In the genomic region with DNA sequence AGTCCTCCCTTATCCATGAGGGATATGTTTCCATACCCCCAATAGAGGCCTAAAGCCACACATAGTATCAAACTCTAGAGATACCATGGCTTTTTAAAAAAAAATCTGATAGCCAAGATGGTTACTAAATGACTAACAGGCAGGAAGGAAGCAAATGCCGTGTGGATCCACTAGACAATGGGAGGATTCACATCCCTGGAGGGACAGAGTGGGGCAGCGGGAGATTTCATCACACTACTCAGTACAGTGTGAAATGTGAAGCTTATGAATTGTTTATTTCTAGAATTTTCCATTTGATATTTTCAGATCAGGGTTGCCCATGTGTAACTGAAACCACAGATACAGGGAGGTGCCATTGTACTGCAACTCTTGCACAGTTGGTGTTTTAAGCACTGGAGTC, we compare ENCODE assay signal across 17 cellular contexts.
DNase-seq lines count a peak whose midpoint lies in the region; ATAC-seq, FAIRE-seq and TF ChIP-seq lines count a peak whose summit lies in the region.
"Had no signal": no experiment of that assay in that cellular context is flagged by ENCODE, and none has a peak within 500 bp of the region (broad histone marks: within the 10 kb centered on the region; RNA-seq: fewer than 3 reads in every experiment).

No MANE protein-coding gene starts in this region.

- no peak overlapping the region; the same call in 1 of the 2 replicates for H2AK5ac ChIP-seq in H1 (ENCODE audit: low read depth, low read length)

- no peaks in the 10 kb centered on the region for H3F3A ChIP-seq in neural progenitor cell (ENCODE audit: low read depth)

- no peaks in the 10 kb centered on the region for H3K36me3 ChIP-seq in BLaER1 treated with 17β-estradiol and CSF1 and Interleukin-3, amounts not matched to agents 10 nM and 100 nM
- H3K36me3 ChIP-seq in H1 (ENCODE audit: control insufficient read depth in 2 of 4, insufficient read depth in 4 of 4, low read length in 3 of 4), result no peaks in the 10 kb centered on the region
- no peaks in the 10 kb centered on the region for H3K36me3 ChIP-seq in neural progenitor cell
- H3K36me3 ChIP-seq in Caco-2 (ENCODE audit: control insufficient read depth, insufficient read depth, low read length), result no peaks in the 10 kb centered on the region

- H3K27me3 Mint-ChIP-seq in neural progenitor cell (ENCODE audit: insufficient read depth, low read depth) (no peaks in the 10 kb centered on the region), Caco-2 (ENCODE audit: insufficient read depth, unreplicated experiment) (no peaks in the 10 kb centered on the region)
- H3K27me3 Mint-ChIP-seq: CD8-positive, alpha-beta memory T cell had no signal

- no TSS peak for BruUV-seq in Caco-2 (replicated peaks; lab: Mats Ljungman, UMichigan)

- no peak for ATAC-seq in sciatic nerve

- peak overlapping the region; percentile 23; the same call in 1 of the 2 replicates for H2BK20ac ChIP-seq in H1 (ENCODE audit: low read length)

- H3K9me3 ChIP-seq in BLaER1 treated with 17β-estradiol and CSF1 and Interleukin-3, amounts not matched to agents 10 nM and 100 nM (replicated peaks in 1 of 11), result no peaks in the 10 kb centered on the region; a peak in 1 of 22 replicates
- H3K9me3 ChIP-seq in H1 (ENCODE audit: insufficient read depth in 2 of 2, low read depth in 1 of 2, low read length in 1 of 2) (no peaks in the 10 kb centered on the region), neural progenitor cell (ENCODE audit: low read depth) (no peaks in the 10 kb centered on the region), Caco-2 (no peaks in the 10 kb centered on the region)

- CTCF ChIA-PET in H1 (lab: Charles Lee; ENCODE audit: partially characterized antibody), result no interaction called here
- CTCF ChIA-PET in Caco-2 (lab: Charles Lee), result no interaction called here

- no peak overlapping the region for H4K5ac ChIP-seq in H1 (ENCODE audit: insufficient read length, low read depth, low read length)

- no peak for TF ChIP-seq EP300 in H1 (IDR thresholded peaks at IDR 0.05; ENCODE audit: borderline replicate concordance in 1 of 2, low read depth in 2 of 2, low read length in 2 of 2)

- H2AFZ ChIP-seq in H1 (ENCODE audit: low read length), result peak overlapping the region; percentile 49; the same call in 1 of the 2 replicates
- H2AFZ ChIP-seq in neural progenitor cell (replicated peaks), result peak overlapping the region; percentile 47
- H2AFZ ChIP-seq: GM23248 had no signal

- no peak overlapping the region for H3K14ac ChIP-seq in H1 (ENCODE audit: insufficient read length)

- no peak overlapping the region for H2BK15ac ChIP-seq in H1 (ENCODE audit: low read length)

- TF ChIP-seq CTCF in H1 (IDR thresholded peaks at IDR 0.05; ENCODE audit: control extremely low read depth in 1 of 3, insufficient read depth in 1 of 3, low read depth in 1 of 3, low read length in 3 of 3) (no peak), neural progenitor cell (IDR thresholded peaks at IDR 0.05) (no peak), Caco-2 (IDR thresholded peaks at IDR 0.05; ENCODE audit: insufficient read depth in 1 of 2, low read depth in 1 of 2, low read length in 1 of 2, severe bottlenecking in 1 of 2, unreplicated experiment in 1 of 2) (no peak)

- H3K4me1 ChIP-seq in BLaER1 treated with 17β-estradiol and CSF1 and Interleukin-3, amounts not matched to agents 10 nM and 100 nM, result peaks cover 0 to 17% (median 4%) of the 10 kb centered on the region in 10 experiments; a peak in 11 of 20 replicates
- peaks cover 0 to 10% (median 2%) of the 10 kb centered on the region in 4 experiments; a peak in 2 of 7 replicates for H3K4me1 ChIP-seq in H1 (replicated peaks in 1 of 4; ENCODE audit: control insufficient read depth in 3 of 4, insufficient read depth in 4 of 4, low read length in 3 of 4)
- no peaks in the 10 kb centered on the region for H3K4me1 ChIP-seq in neural progenitor cell
- H3K4me1 ChIP-seq in Caco-2, result no peaks in the 10 kb centered on the region

- no peak for FAIRE-seq in H1 (lab: Jason Lieb, UNC)

- DNase-seq in GM04504 (ENCODE audit: low read depth), result peak; percentile 16
- DNase-seq in H1 (ENCODE audit: low read depth in 1 of 2, low spot score in 2 of 2), result no peak
- DNase-seq in neural progenitor cell (ENCODE audit: low spot score), result no peak
- no peak for DNase-seq in Caco-2
- no peak for DNase-seq in sciatic nerve (ENCODE audit: low spot score)
- no peak for DNase-seq in GM19240 (ENCODE audit: insufficient read length, low spot score)
- DNase-seq: CD8-positive, alpha-beta memory T cell; DMS 273 treated with DMSO at 0.1 percent for 48 hours; GM23248; NCI-H1048; NCI-H1436 treated with DMSO at 0.1 percent for 48 hours; NCI-H2029 treated with DMSO at 0.1 percent for 48 hours; NCI-H774; T-helper 1 cell had no signal

- TF ChIP-seq RAD21 in H1 (IDR thresholded peaks at IDR 0.05 in 1 of 2, conservative IDR thresholded peaks at IDR 0.05 in 1 of 2; ENCODE audit: low read depth in 2 of 2, low read length in 2 of 2), result no peak

- no peaks in the 10 kb centered on the region for H4K20me1 ChIP-seq in BLaER1 treated with 17β-estradiol and CSF1 and Interleukin-3, amounts not matched to agents 10 nM and 100 nM
- no peaks in the 10 kb centered on the region for H4K20me1 ChIP-seq in H1 (replicated peaks in 1 of 2; ENCODE audit: control insufficient read depth in 1 of 2, insufficient read depth in 2 of 2, low read length in 2 of 2)
- no peaks in the 10 kb centered on the region for H4K20me1 ChIP-seq in neural progenitor cell (ENCODE audit: low read depth)

- no peak overlapping the region for H3K9ac ChIP-seq in BLaER1 treated with 17β-estradiol and CSF1 and Interleukin-3, amounts not matched to agents 10 nM and 100 nM
- no peak overlapping the region for H3K9ac ChIP-seq in H1 (replicated peaks in 1 of 4; ENCODE audit: extremely low read depth in 1 of 4, low read depth in 3 of 4, low read length in 3 of 4)
- H3K9ac ChIP-seq in neural progenitor cell, result no peak overlapping the region
- H3K9ac ChIP-seq: GM23248, KMS-11 had no signal

- no peak overlapping the region for H3K27ac Mint-ChIP-seq in neural progenitor cell
- no peak overlapping the region for H3K27ac Mint-ChIP-seq in Caco-2 (ENCODE audit: unreplicated experiment)
- H3K27ac Mint-ChIP-seq: CD8-positive, alpha-beta memory T cell had no signal

- no peak overlapping the region for H3K4me3 Mint-ChIP-seq in neural progenitor cell
- no peak overlapping the region for H3K4me3 Mint-ChIP-seq in Caco-2 (ENCODE audit: unreplicated experiment)
- H3K4me3 Mint-ChIP-seq: CD8-positive, alpha-beta memory T cell had no signal

- H3K79me2 ChIP-seq in H1 (ENCODE audit: control insufficient read depth in 1 of 2, insufficient read depth in 2 of 2, low read length in 2 of 2) (no peaks in the 10 kb centered on the region), neural progenitor cell (ENCODE audit: low read depth) (no peaks in the 10 kb centered on the region)

- no peaks in the 10 kb centered on the region for H3K9me3 Mint-ChIP-seq in neural progenitor cell
- no peaks in the 10 kb centered on the region for H3K9me3 Mint-ChIP-seq in Caco-2 (ENCODE audit: unreplicated experiment)

- POLR2A ChIA-PET in H1 (lab: Charles Lee; ENCODE audit: partially characterized antibody), result no interaction called here
- POLR2A ChIA-PET in Caco-2 (lab: Charles Lee), result no interaction called here

- no peak overlapping the region for H4K8ac ChIP-seq in H1 (ENCODE audit: extremely low read depth, insufficient read depth, low read length)

- peak overlapping the region in 4 of 11 experiments; percentile 25 to 64 (median 52); a peak in 7 of 22 replicates for H3K27ac ChIP-seq in BLaER1 treated with 17β-estradiol and CSF1 and Interleukin-3, amounts not matched to agents 10 nM and 100 nM
- H3K27ac ChIP-seq in H1 (ENCODE audit: low read depth, low read length) (no peak overlapping the region), neural progenitor cell (no peak overlapping the region)
- H3K27ac ChIP-seq: GM23248, KMS-11, RWPE1 had no signal

- H3K79me1 ChIP-seq in H1 (ENCODE audit: low read depth, low read length), result no peaks in the 10 kb centered on the region

- peak overlapping the region; percentile 18 for H2BK120ac ChIP-seq in H1 (replicated peaks; ENCODE audit: low read depth, low read length)

- H3K36me3 Mint-ChIP-seq in neural progenitor cell, result peaks cover 3% of the 10 kb centered on the region
- H3K36me3 Mint-ChIP-seq in Caco-2 (ENCODE audit: insufficient read depth, unreplicated experiment), result no peaks in the 10 kb centered on the region
- H3K36me3 Mint-ChIP-seq: CD8-positive, alpha-beta memory T cell had no signal

- no peaks in the 10 kb centered on the region for H3K27me3 ChIP-seq in BLaER1 treated with 17β-estradiol and CSF1 and Interleukin-3, amounts not matched to agents 10 nM and 100 nM
- no peaks in the 10 kb centered on the region for H3K27me3 ChIP-seq in H1 (replicated peaks in 1 of 4; ENCODE audit: control insufficient read depth in 3 of 4, extremely low read depth in 1 of 4, insufficient read depth in 3 of 4, low read length in 3 of 4)
- no peaks in the 10 kb centered on the region for H3K27me3 ChIP-seq in neural progenitor cell
- no peaks in the 10 kb centered on the region for H3K27me3 ChIP-seq in Caco-2 (replicated peaks; ENCODE audit: control insufficient read depth, insufficient read depth, low read length)

- no peaks in the 10 kb centered on the region for H3K23me2 ChIP-seq in H1 (ENCODE audit: low read depth, low read length)

- H3K23ac ChIP-seq in H1 (ENCODE audit: insufficient read length), result no peak overlapping the region

- peak overlapping the region; percentile 27; the same call in 1 of the 2 replicates for H2BK5ac ChIP-seq in H1 (ENCODE audit: low read depth, low read length)

- no peak overlapping the region for H3K56ac ChIP-seq in H1 (replicated peaks; ENCODE audit: insufficient read length, low read depth, low read length)

- no peak overlapping the region for H3K4ac ChIP-seq in H1 (replicated peaks; ENCODE audit: insufficient read length, low read depth, low read length)

- intact Hi-C loops in Caco-2 (cut with micrococcal nuclease; ENCODE audit: unreplicated experiment) (no loop called here), sciatic nerve (cut with DNase I) (no loop called here)

- no peak overlapping the region for H3K18ac ChIP-seq in H1 (ENCODE audit: extremely low read depth, low read length)

- H2BK12ac ChIP-seq in H1 (ENCODE audit: low read depth, low read length), result 0 out of 2 replicates have a peak overlapping the region, but pooled peaks have one; percentile 12

- H3K4me2 ChIP-seq in BLaER1 treated with 17β-estradiol and CSF1 and Interleukin-3, amounts not matched to agents 10 nM and 100 nM, result peak overlapping the region in 8 of 11 experiments; percentile 3 to 53 (median 32); a peak in 13 of 22 replicates
- H3K4me2 ChIP-seq in H1 (ENCODE audit: insufficient read depth in 1 of 2, low read depth in 2 of 2, low read length in 2 of 2) (no peak overlapping the region), neural progenitor cell (no peak overlapping the region)
- H3K4me2 ChIP-seq: KMS-11 had no signal

- H3K4me3 ChIP-seq in BLaER1 treated with 17β-estradiol and CSF1 and Interleukin-3, amounts not matched to agents 10 nM and 100 nM, result no peak overlapping the region
- no peak overlapping the region for H3K4me3 ChIP-seq in H1 (ENCODE audit: extremely low read depth in 1 of 4, insufficient read depth in 2 of 4, low read depth in 3 of 4, low read length in 4 of 4)
- H3K4me3 ChIP-seq in neural progenitor cell, result no peak overlapping the region
- no peak overlapping the region for H3K4me3 ChIP-seq in Caco-2 (ENCODE audit: low read depth, low read length)
- H3K4me3 ChIP-seq: GM23248 had no signal

- WGBS in H1 (ENCODE audit: extremely low coverage in 1 of 2, insufficient coverage in 1 of 2, insufficient read length in 1 of 2, insufficient replicate concordance in 2 of 2, low coverage in 1 of 2, low lambda C conversion rate in 2 of 2, missing lambda C conversion rate in 1 of 2), 2 experiments, result 89% methylated on average over 2 of the region's 2 CpGs; no CpG with 5 or more reads in 1 of the 2 experiments

- no peak overlapping the region for H4K91ac ChIP-seq in H1 (replicated peaks; ENCODE audit: insufficient read length, low read length)

- H3K4me1 Mint-ChIP-seq in neural progenitor cell (peaks cover 24% of the 10 kb centered on the region), Caco-2 (ENCODE audit: low read depth, unreplicated experiment) (no peaks in the 10 kb centered on the region)
- H3K4me1 Mint-ChIP-seq: CD8-positive, alpha-beta memory T cell had no signal

- no peak for TF ChIP-seq POLR2A in H1 (IDR thresholded peaks at IDR 0.05; ENCODE audit: control extremely low read depth in 1 of 2, low read depth in 2 of 2, low read length in 2 of 2)

Comparison
In these comparisons a context has a peak if more than half of its experiments do, and no peak if none do; other contexts are left out.
1. H3K4me2 ChIP-seq: peak in BLaER1 treated with 17β-estradiol and CSF1 and Interleukin-3, amounts not matched to agents 10 nM and 100 nM (8 of 11); none in H1 (0 of 2) and neural progenitor cell (single experiment).